9 cellular contexts compared by ENCODE assay signal in genomic region chr11:12800032-12800671, GRCh38.
A peak's percentile ranks its signal among the peaks of the same experiment; 100 is the strongest.
DNase-seq lines count a peak whose midpoint lies in the region; ATAC-seq lines count a peak whose summit lies in the region.
"Had no signal": no experiment of that assay in that cellular context is flagged by ENCODE, and none has a peak within 500 bp of the region (broad histone marks: within the 10 kb centered on the region; RNA-seq: fewer than 3 reads in every experiment).

No MANE protein-coding gene starts in this region.

- DNase-seq in Right ventricle myocardium superior (no peak), cardiac septum (ENCODE audit: low spot score) (no peak), amniotic stem cell (lab: John Stamatoyannopoulos, UW) (peak; percentile 38), kidney glomerular epithelial cell (lab: John Stamatoyannopoulos, UW) (peak; percentile 88), aorta (no peak), posterior vena cava (ENCODE audit: low spot score) (no peak)
- DNase-seq: CD8-positive, alpha-beta T cell had no signal

- H3K4me1 ChIP-seq in aorta (ENCODE audit: control insufficient read depth in 1 of 2, insufficient read depth in 2 of 2, low read length in 2 of 2): peaks cover 1 to 9% of the 10 kb centered on the region in 2 donors

- no peak overlapping the region for H3K27ac ChIP-seq in aorta (ENCODE audit: low read depth in 1 of 2, low read length in 2 of 2)

- peak; percentile 37 for ATAC-seq in Right ventricle myocardium superior (ENCODE audit: poor library complexity)
- ATAC-seq in aorta (ENCODE audit: low FRiP score): peak; percentile 51
- ATAC-seq in HG03097 (IDR thresholded peaks at IDR 0.05; ENCODE audit: low FRiP score, unreplicated experiment): no peak
- ATAC-seq in HG02571 (IDR thresholded peaks at IDR 0.05; ENCODE audit: unreplicated experiment): no peak
- ATAC-seq: CD8-positive, alpha-beta T cell had no signal

- no peaks in the 10 kb centered on the region for H3K36me3 ChIP-seq in aorta (ENCODE audit: control insufficient read depth in 1 of 2, insufficient read depth in 2 of 2, low read length in 1 of 2)

- H3K4me3 ChIP-seq in aorta (ENCODE audit: low read length in 2 of 2): no peak overlapping the region

- intact Hi-C loops in Right ventricle myocardium superior (cut with DNase I): no loop called here
- intact Hi-C loops in cardiac septum (cut with DNase I): no loop called here
- intact Hi-C loops in aorta (cut with DNase I): no loop called here
- intact Hi-C loops in posterior vena cava (cut with DNase I): loop anchor here in 1 of 2 donors (10.0 kb wide), 1 partner anchor 115 kb away; no protein-coding TSS in a partner anchor

- no peaks in the 10 kb centered on the region for H3K9me3 ChIP-seq in aorta (ENCODE audit: control insufficient read depth, low read length)

- 9 to 16% methylated on average over 8 of the region's 8 CpGs for WGBS in aorta, 2 donors

- H3K27me3 ChIP-seq in aorta (ENCODE audit: control insufficient read depth in 1 of 2, insufficient read depth in 2 of 2, low read length in 1 of 2): no peaks in the 10 kb centered on the region

Comparison
In these comparisons a context has a peak if more than half of its experiments do, and no peak if none do; other contexts are left out.
1. ATAC-seq: peak in Right ventricle myocardium superior (single experiment) and aorta (single experiment); none in HG03097 (single experiment) and HG02571 (single experiment).
2. DNase-seq: peak in amniotic stem cell (single experiment) and kidney glomerular epithelial cell (single experiment); none in Right ventricle myocardium superior (single experiment), cardiac septum (single experiment), aorta (0 of 2) and posterior vena cava (single experiment).